Comparison of ENCODE assay signal across 16 cellular contexts in genomic region chr15:68415501-68416157, GRCh38. TPM values are rescaled to one million over a fixed set of nuclear protein-coding genes. Genes with fewer than 3 reads are reported as not detected.
A peak's percentile ranks its signal among the peaks of the same experiment; 100 is the strongest.
DNase-seq lines count a peak whose midpoint lies in the region; TF ChIP-seq lines count a peak whose summit lies in the region.
"Had no signal": no experiment of that assay in that cellular context is flagged by ENCODE, and none has a peak within 500 bp of the region (broad histone marks: within the 10 kb centered on the region; RNA-seq: fewer than 3 reads in every experiment).

No MANE protein-coding gene starts in this region.

- H3K4me1 ChIP-seq in endodermal cell (ENCODE audit: control insufficient read depth, insufficient read depth, low read length): peaks cover 4% of the 10 kb centered on the region

- peaks cover 1% of the 10 kb centered on the region for H3K27me3 Mint-ChIP-seq in endodermal cell (ENCODE audit: insufficient read depth)
- H3K27me3 Mint-ChIP-seq: activated CD8-positive, alpha-beta T cell treated with anti-CD3 and anti-CD28 coated beads for 36 hours had no signal

- no peak overlapping the region for H3K9ac ChIP-seq in endodermal cell (ENCODE audit: extremely low read depth, low read length, poor library complexity, severe bottlenecking)
- H3K9ac ChIP-seq: SK-N-SH had no signal

- peaks cover 4% of the 10 kb centered on the region for H3K27me3 ChIP-seq in endodermal cell (ENCODE audit: control insufficient read depth, insufficient read depth, low read length, poor library complexity, severe bottlenecking)
- H3K27me3 ChIP-seq: cardiac muscle cell, hepatocyte had no signal

- no peak overlapping the region for H3K27ac Mint-ChIP-seq in endodermal cell
- H3K27ac Mint-ChIP-seq: activated CD8-positive, alpha-beta T cell treated with anti-CD3 and anti-CD28 coated beads for 36 hours; IgD-negative memory B cell had no signal

- H3K9me3 Mint-ChIP-seq in endodermal cell: no peaks in the 10 kb centered on the region
- H3K9me3 Mint-ChIP-seq: activated CD8-positive, alpha-beta T cell treated with anti-CD3 and anti-CD28 coated beads for 36 hours; IgD-negative memory B cell had no signal

- DNase-seq in SW480 (ENCODE audit: low spot score) (peak; percentile 53), endodermal cell (peak; percentile 51), mesenteric fat pad (ENCODE audit: low spot score) (peak; percentile 39), ureter (ENCODE audit: low spot score) (peak; percentile 42), DMS53 treated with DMSO at 0.1 percent for 48 hours (lab: John Stamatoyannopoulos, UW; ENCODE audit: unreplicated experiment) (no peak), NCI-H226 (no peak)
- no peak for DNase-seq in activated CD4-positive, alpha-beta T cell treated with anti-CD3 and anti-CD28 coated beads for 48 hours
- DNase-seq: activated CD8-positive, alpha-beta T cell treated with anti-CD3 and anti-CD28 coated beads for 36 hours; effector CD8-positive, alpha-beta T cell; GDM1; NCI-H2107; NCI-H526; SK-N-SH had no signal

- H3K36me3 Mint-ChIP-seq in endodermal cell (ENCODE audit: low read depth): no peaks in the 10 kb centered on the region

- peak; percentile 25 for TF ChIP-seq CTCF in endodermal cell (conservative IDR thresholded peaks at IDR 0.05)

- H3K4me1 Mint-ChIP-seq in endodermal cell: peaks cover 26% of the 10 kb centered on the region
- H3K4me1 Mint-ChIP-seq: IgD-negative memory B cell had no signal

- no peaks in the 10 kb centered on the region for H3K36me3 ChIP-seq in endodermal cell (ENCODE audit: control insufficient read depth, insufficient read depth, low read length)
- H3K36me3 ChIP-seq: cardiac muscle cell had no signal

- H3K4me3 Mint-ChIP-seq in endodermal cell: no peak overlapping the region
- H3K4me3 Mint-ChIP-seq: activated CD8-positive, alpha-beta T cell treated with anti-CD3 and anti-CD28 coated beads for 36 hours had no signal

- H3K27ac ChIP-seq in endodermal cell (ENCODE audit: low read depth, low read length): no peak overlapping the region
- H3K27ac ChIP-seq: cardiac muscle cell, hepatocyte had no signal

- 90 to 96% methylated on average over 5 to 6 of the region's 6 CpGs for WGBS in endodermal cell (ENCODE audit: insufficient coverage in 1 of 2, insufficient read length in 1 of 2), 2 experiments

- H3K9me3 ChIP-seq in endodermal cell (ENCODE audit: control insufficient read depth, low read length): no peaks in the 10 kb centered on the region
- H3K9me3 ChIP-seq: SK-N-SH had no signal

- no peak overlapping the region for H3K4me3 ChIP-seq in endodermal cell (ENCODE audit: low read length)
- H3K4me3 ChIP-seq: cardiac muscle cell, hepatocyte had no signal

RNA-seq across cellular contexts. Expression of gene ITGA11, which starts 16.3 kb away (rescaled TPM):
- 1 to 10 TPM in 1 of 2 donors, under 1 TPM in 1; 0.35 to 1.4 TPM for total RNA-seq in endodermal cell
- polyA plus RNA-seq in endodermal cell (2013, experiment 1 of 2): 1.8 TPM
- polyA plus RNA-seq in endodermal cell (2013, experiment 2 of 2): 1.3 TPM
- total RNA-seq in mesenteric fat pad: 4.5 TPM
- total RNA-seq in ureter: 22.8 TPM
- polyA plus RNA-seq: IgD-negative memory B cell had no signal

Comparison
In these comparisons a context has a peak if more than half of its experiments do, and no peak if none do; other contexts are left out.
1. DNase-seq: peak in SW480 (single experiment), endodermal cell (single experiment), mesenteric fat pad (single experiment) and ureter (single experiment); none in DMS53 treated with DMSO at 0.1 percent for 48 hours (single experiment), NCI-H226 (single experiment) and activated CD4-positive, alpha-beta T cell treated with anti-CD3 and anti-CD28 coated beads for 48 hours (single experiment).